In the genomic region with DNA sequence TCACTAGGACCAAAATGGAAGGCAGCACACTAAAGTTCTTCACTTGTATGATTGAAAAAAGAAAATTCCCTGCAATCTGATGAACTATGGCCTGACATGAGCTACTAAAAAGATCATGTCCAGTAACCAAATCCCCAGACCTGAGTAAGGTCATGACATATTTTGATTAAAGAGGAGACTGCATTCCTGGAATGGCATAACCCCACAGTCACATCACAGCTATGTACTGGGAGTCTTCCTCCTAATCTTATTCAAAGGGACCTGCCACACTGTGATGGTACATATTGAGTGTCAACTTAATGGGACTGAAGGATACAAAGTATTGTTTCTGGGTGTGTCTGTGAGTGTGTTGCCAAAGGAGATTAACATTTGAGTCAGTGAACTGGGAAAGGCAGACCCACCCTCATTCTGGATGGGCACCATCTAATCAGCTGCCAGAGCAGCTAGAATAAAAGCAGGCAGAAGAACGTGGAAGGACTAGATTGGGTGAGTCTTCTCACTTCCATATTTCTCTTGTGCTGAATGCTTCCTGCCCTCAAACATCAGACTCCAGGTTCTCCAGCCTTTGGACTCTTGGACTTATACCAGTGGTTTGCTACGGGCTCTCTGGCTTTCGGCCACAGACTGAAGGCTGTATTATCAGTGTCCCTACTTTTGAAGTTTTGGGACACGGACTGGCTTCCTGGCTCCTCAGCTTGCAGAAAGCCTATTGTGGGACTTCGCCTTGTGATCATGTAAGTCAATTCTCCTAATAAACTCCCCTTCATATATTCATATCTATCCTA, we compare ENCODE assay signal across 19 cellular contexts.
"Had no signal": no experiment of that assay in that cellular context is flagged by ENCODE, and none has a peak within 500 bp of the region (broad histone marks: within the 10 kb centered on the region; RNA-seq: fewer than 3 reads in every experiment).

No MANE protein-coding gene starts in this region.

- H3K79me2 ChIP-seq: parathyroid adenoma had no signal

- H3K9me3 ChIP-seq: lower lobe of right lung, neutrophil, thyroid gland had no signal

- H3K4me1 Mint-ChIP-seq: naive B cell; neural crest cell; stimulated activated effector memory CD8-positive, alpha-beta T cell treated with anti-CD3 and anti-CD28 coated beads, Interleukin-12 subunit alpha, Interleukin-12 subunit beta, amount 100 ng/mL, for 72 hours had no signal

- H3K9me3 Mint-ChIP-seq: stimulated activated effector memory CD8-positive, alpha-beta T cell treated with anti-CD3 and anti-CD28 coated beads, Interleukin-12 subunit alpha, Interleukin-12 subunit beta, amount 100 ng/mL, for 72 hours had no signal

- H3K4me3 Mint-ChIP-seq: naive B cell; natural killer cell treated with Interleukin-12 subunit alpha and Interleukin-12 subunit beta and Interleukin-15 and Interleukin-18, amount 100 ng/mL, for 72 hours; neural crest cell; stimulated activated effector memory CD8-positive, alpha-beta T cell treated with anti-CD3 and anti-CD28 coated beads, Interleukin-12 subunit alpha, Interleukin-12 subunit beta, amount 100 ng/mL, for 72 hours; type B pancreatic cell had no signal

- H3K27ac Mint-ChIP-seq: naive B cell; natural killer cell treated with Interleukin-12 subunit alpha and Interleukin-12 subunit beta and Interleukin-15 and Interleukin-18, amount 100 ng/mL, for 72 hours; progenitor cell of endocrine pancreas; stimulated activated effector memory CD8-positive, alpha-beta T cell treated with anti-CD3 and anti-CD28 coated beads, Interleukin-12 subunit alpha, Interleukin-12 subunit beta, amount 100 ng/mL, for 72 hours; type B pancreatic cell had no signal

- H3K27me3 Mint-ChIP-seq: naive B cell; natural killer cell treated with Interleukin-12 subunit alpha and Interleukin-12 subunit beta and Interleukin-15 and Interleukin-18, amount 100 ng/mL, for 72 hours; progenitor cell of endocrine pancreas; type B pancreatic cell had no signal

- H3K9ac ChIP-seq: parathyroid adenoma had no signal

- H3K4me1 ChIP-seq: left lung, lower lobe of right lung, parathyroid adenoma, thyroid gland had no signal

- H3K4me3 ChIP-seq: dorsolateral prefrontal cortex, left lung, lower lobe of right lung, stomach, thyroid gland had no signal

- H3K36me3 Mint-ChIP-seq: naive B cell; natural killer cell treated with Interleukin-12 subunit alpha and Interleukin-12 subunit beta and Interleukin-15 and Interleukin-18, amount 100 ng/mL, for 72 hours; stimulated activated effector memory CD8-positive, alpha-beta T cell treated with anti-CD3 and anti-CD28 coated beads, Interleukin-12 subunit alpha, Interleukin-12 subunit beta, amount 100 ng/mL, for 72 hours had no signal

- ATAC-seq: left lung; lower lobe of right lung; natural killer cell treated with Interleukin-12 subunit alpha and Interleukin-12 subunit beta and Interleukin-15 and Interleukin-18, amount 100 ng/mL, for 72 hours; sciatic nerve; stimulated activated effector memory CD8-positive, alpha-beta T cell treated with anti-CD3 and anti-CD28 coated beads, Interleukin-12 subunit alpha, Interleukin-12 subunit beta, amount 100 ng/mL, for 72 hours had no signal

- H3K36me3 ChIP-seq: left lung, lower lobe of right lung, neutrophil, stomach, thyroid gland had no signal

- H3K27ac ChIP-seq: dorsolateral prefrontal cortex, left lung, lower lobe of right lung, neutrophil, parathyroid adenoma, stomach, thyroid gland had no signal

- H3K27me3 ChIP-seq: dorsolateral prefrontal cortex, left lung, neutrophil, stomach, thyroid gland had no signal

- H2AFZ ChIP-seq: parathyroid adenoma had no signal

- DNase-seq: dorsolateral prefrontal cortex; effector CD4-positive, alpha-beta T cell; hypothalamus; left lung; lower lobe of right lung; naive B cell; stimulated activated CD4-positive, alpha-beta T cell treated with anti-CD3 and anti-CD28 coated beads, Interleukin-2, amount 100 ng/mL, for 24 hours; stimulated activated CD4-positive, alpha-beta T cell treated with anti-CD3 and anti-CD28 coated beads, Interleukin-4, amount 100 ng/mL, for 24 hours; stimulated activated naive CD4-positive, alpha-beta T cell treated with Interleukin-2 at 50 U/mL for 16 hours; stomach; thyroid gland had no signal
